In the genomic region with DNA sequence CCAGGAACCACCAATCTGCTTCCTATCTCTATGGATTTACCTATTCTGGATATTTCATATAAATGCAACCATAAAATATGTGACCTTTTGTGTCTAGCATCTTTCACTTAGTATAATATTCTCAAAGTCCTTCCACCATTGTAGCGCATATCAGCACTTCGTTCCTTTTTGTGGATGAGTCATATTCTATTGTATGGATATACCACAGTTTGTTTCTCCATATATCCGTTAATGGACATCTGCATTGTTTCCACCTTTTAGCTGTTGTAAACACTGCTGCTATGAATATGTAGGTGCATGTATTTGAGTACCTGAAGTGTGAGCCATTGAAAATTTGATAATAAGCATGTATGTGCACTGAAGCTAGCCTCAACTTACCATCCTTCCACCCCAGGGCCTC, we compare ENCODE assay signal across 1 cellular context.
TF ChIP-seq lines count a peak whose summit lies in the region.

No MANE protein-coding gene starts in this region.

TF ChIP-seq in SK-N-SH, 30 proteins besides CTCF, POLR2A, EP300 and RAD21:
- TF ChIP-seq USF2 (IDR thresholded peaks at IDR 0.05; ENCODE audit: borderline replicate concordance, low read depth, low read length) = no peak
- no peak for TF ChIP-seq SIN3A (IDR thresholded peaks at IDR 0.05; ENCODE audit: borderline replicate concordance, low read depth, low read length)
- TF ChIP-seq RFX5 (IDR thresholded peaks at IDR 0.05; ENCODE audit: low read length) = no peak
- TF ChIP-seq FOSL2 (IDR thresholded peaks at IDR 0.05; ENCODE audit: borderline replicate concordance, low read depth) = no peak
- no peak for TF ChIP-seq ELF1 (IDR thresholded peaks at IDR 0.05)
- TF ChIP-seq NRF1 (IDR thresholded peaks at IDR 0.05; ENCODE audit: low read depth, low read length) = no peak
- TF ChIP-seq, protein P1, sequence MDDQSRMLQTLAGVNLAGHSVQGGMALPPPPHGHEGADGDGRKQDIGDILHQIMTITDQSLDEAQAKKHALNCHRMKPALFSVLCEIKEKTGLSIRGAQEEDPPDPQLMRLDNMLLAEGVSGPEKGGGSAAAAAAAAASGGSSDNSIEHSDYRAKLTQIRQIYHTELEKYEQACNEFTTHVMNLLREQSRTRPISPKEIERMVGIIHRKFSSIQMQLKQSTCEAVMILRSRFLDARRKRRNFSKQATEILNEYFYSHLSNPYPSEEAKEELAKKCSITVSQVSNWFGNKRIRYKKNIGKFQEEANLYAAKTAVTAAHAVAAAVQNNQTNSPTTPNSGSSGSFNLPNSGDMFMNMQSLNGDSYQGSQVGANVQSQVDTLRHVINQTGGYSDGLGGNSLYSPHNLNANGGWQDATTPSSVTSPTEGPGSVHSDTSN (IDR thresholded peaks at IDR 0.05) = no peak
- no peak for TF ChIP-seq RCOR1 (IDR thresholded peaks at IDR 0.05; ENCODE audit: low read length)
- no peak for TF ChIP-seq MXI1 (IDR thresholded peaks at IDR 0.05; ENCODE audit: low read depth, low read length)
- TF ChIP-seq NFIC (IDR thresholded peaks at IDR 0.05; ENCODE audit: borderline replicate concordance) = no peak
- no peak for TF ChIP-seq POLR2AphosphoS5 (IDR thresholded peaks at IDR 0.05; ENCODE audit: low read depth, low read length)
- no peak for TF ChIP-seq MEF2A (IDR thresholded peaks at IDR 0.05; ENCODE audit: borderline replicate concordance, low read depth)
- no peak for TF ChIP-seq TCF12 (IDR thresholded peaks at IDR 0.05)
- no peak for TF ChIP-seq TAF1 (IDR thresholded peaks at IDR 0.05; ENCODE audit: borderline replicate concordance, low read depth, low read length)
- no peak for TF ChIP-seq CHD2 (IDR thresholded peaks at IDR 0.05; ENCODE audit: low read length, partially characterized antibody)
- TF ChIP-seq JUND (IDR thresholded peaks at IDR 0.05) = no peak
- TF ChIP-seq, protein P2, sequence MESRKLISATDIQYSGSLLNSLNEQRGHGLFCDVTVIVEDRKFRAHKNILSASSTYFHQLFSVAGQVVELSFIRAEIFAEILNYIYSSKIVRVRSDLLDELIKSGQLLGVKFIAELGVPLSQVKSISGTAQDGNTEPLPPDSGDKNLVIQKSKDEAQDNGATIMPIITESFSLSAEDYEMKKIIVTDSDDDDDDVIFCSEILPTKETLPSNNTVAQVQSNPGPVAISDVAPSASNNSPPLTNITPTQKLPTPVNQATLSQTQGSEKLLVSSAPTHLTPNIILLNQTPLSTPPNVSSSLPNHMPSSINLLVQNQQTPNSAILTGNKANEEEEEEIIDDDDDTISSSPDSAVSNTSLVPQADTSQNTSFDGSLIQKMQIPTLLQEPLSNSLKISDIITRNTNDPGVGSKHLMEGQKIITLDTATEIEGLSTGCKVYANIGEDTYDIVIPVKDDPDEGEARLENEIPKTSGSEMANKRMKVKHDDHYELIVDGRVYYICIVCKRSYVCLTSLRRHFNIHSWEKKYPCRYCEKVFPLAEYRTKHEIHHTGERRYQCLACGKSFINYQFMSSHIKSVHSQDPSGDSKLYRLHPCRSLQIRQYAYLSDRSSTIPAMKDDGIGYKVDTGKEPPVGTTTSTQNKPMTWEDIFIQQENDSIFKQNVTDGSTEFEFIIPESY (IDR thresholded peaks at IDR 0.05; ENCODE audit: borderline replicate concordance, low read depth) = no peak
- TF ChIP-seq, protein P3, sequence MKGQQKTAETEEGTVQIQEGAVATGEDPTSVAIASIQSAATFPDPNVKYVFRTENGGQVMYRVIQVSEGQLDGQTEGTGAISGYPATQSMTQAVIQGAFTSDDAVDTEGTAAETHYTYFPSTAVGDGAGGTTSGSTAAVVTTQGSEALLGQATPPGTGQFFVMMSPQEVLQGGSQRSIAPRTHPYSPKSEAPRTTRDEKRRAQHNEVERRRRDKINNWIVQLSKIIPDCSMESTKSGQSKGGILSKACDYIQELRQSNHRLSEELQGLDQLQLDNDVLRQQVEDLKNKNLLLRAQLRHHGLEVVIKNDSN (IDR thresholded peaks at IDR 0.05; ENCODE audit: borderline replicate concordance, low read depth) = no peak
